9 cellular contexts compared by ENCODE assay signal in genomic region chrX:140712413-140713173, GRCh38. TPM values are rescaled to one million over a fixed set of nuclear protein-coding genes. Genes with fewer than 3 reads are reported as not detected.
A peak's percentile ranks its signal among the peaks of the same experiment; 100 is the strongest.
DNase-seq lines count a peak whose midpoint lies in the region; ATAC-seq and TF ChIP-seq lines count a peak whose summit lies in the region.
"Had no signal": no experiment of that assay in that cellular context is flagged by ENCODE, and none has a peak within 500 bp of the region (broad histone marks: within the 10 kb centered on the region; RNA-seq: fewer than 3 reads in every experiment).

No MANE protein-coding gene starts in this region.

- WGBS in esophagus squamous epithelium, 2 donors, result 1 to 33% methylated on average over 9 to 16 of the region's 16 CpGs

- no peaks in the 10 kb centered on the region for H3K36me3 ChIP-seq in BLaER1
- H3K36me3 ChIP-seq in esophagus squamous epithelium, result no peaks in the 10 kb centered on the region

- H4K20me1 ChIP-seq in BLaER1, result no peaks in the 10 kb centered on the region

- H3K36me3 Mint-ChIP-seq in naive thymus-derived CD8-positive, alpha-beta T cell, result no peaks in the 10 kb centered on the region

- H3K27ac ChIP-seq in BLaER1, result 0 out of 2 replicates have a peak overlapping the region, but pooled peaks have one; percentile 35
- peak overlapping the region in 1 of 4 donors; percentile 48 for H3K27ac ChIP-seq in esophagus squamous epithelium

- H3K27me3 ChIP-seq in BLaER1 (peaks cover 80% of the 10 kb centered on the region), esophagus squamous epithelium (no peaks in the 10 kb centered on the region)

- TF ChIP-seq POLR2A in esophagus squamous epithelium (IDR thresholded peaks at IDR 0.05), result no peak

- TF ChIP-seq CTCF in HFF-Myc (IDR thresholded peaks at IDR 0.05; ENCODE audit: low read depth, low read length, missing control alignments) (no peak), esophagus squamous epithelium (IDR thresholded peaks at IDR 0.05) (no peak), GM20000 (IDR thresholded peaks at IDR 0.05; ENCODE audit: extremely low read depth, missing control alignments) (no peak)

- H3K4me1 Mint-ChIP-seq in naive thymus-derived CD8-positive, alpha-beta T cell, result peaks cover 0 to 6% (median 2%) of the 10 kb centered on the region in 4 donors

- POLR2A ChIA-PET in naive thymus-derived CD8-positive, alpha-beta T cell (lab: Charles Lee), result no interaction called here

- peaks cover 0 to 5% (median 0%) of the 10 kb centered on the region in 5 donors for H3K27me3 Mint-ChIP-seq in naive thymus-derived CD8-positive, alpha-beta T cell
- H3K27me3 Mint-ChIP-seq: effector memory CD8-positive, alpha-beta T cell had no signal

- H3K9me3 ChIP-seq in BLaER1 (no peaks in the 10 kb centered on the region), esophagus squamous epithelium (no peaks in the 10 kb centered on the region)

- H3K4me3 ChIP-seq in BLaER1, result peak overlapping the region; percentile 32; the same call in 1 of the 2 replicates
- H3K4me3 ChIP-seq in HFF-Myc (replicated peaks; ENCODE audit: low read depth, low read length), result no peak overlapping the region
- peak overlapping the region in 3 of 4 donors; percentile 26 to 48 (median 26) for H3K4me3 ChIP-seq in esophagus squamous epithelium

- H3K9me3 Mint-ChIP-seq in naive thymus-derived CD8-positive, alpha-beta T cell, result no peaks in the 10 kb centered on the region
- H3K9me3 Mint-ChIP-seq: effector memory CD8-positive, alpha-beta T cell had no signal

- intact Hi-C loops in esophagus squamous epithelium (cut with DNase I), result no loop called here

- peak overlapping the region in 2 of 10 donors; percentile 30 to 41 for H3K27ac Mint-ChIP-seq in naive thymus-derived CD8-positive, alpha-beta T cell
- H3K27ac Mint-ChIP-seq: effector memory CD8-positive, alpha-beta T cell had no signal

- H3K4me1 ChIP-seq in BLaER1 (peaks cover 21% of the 10 kb centered on the region), esophagus squamous epithelium (peaks cover 0 to 29% (median 4%) of the 10 kb centered on the region in 3 donors)

- DNase-seq in HFF-Myc (ENCODE audit: extremely low read depth, low read depth), result peak; percentile 2
- peak; percentile 15 for DNase-seq in UCSD-AML1 (lab: John Stamatoyannopoulos, UW; ENCODE audit: unreplicated experiment)
- DNase-seq in esophagus squamous epithelium (lab: John Stamatoyannopoulos, UW), result no peak
- peak in 7 of 10 donors; percentile 23 to 58 (median 39) for DNase-seq in naive thymus-derived CD8-positive, alpha-beta T cell
- no peak for DNase-seq in NCI-H187 treated with DMSO at 0.1 percent for 48 hours (lab: John Stamatoyannopoulos, UW)
- no peak for DNase-seq in GM20000 (ENCODE audit: low spot score)

- peak overlapping the region in 6 of 10 donors; percentile 39 to 62 (median 49) for H3K4me3 Mint-ChIP-seq in naive thymus-derived CD8-positive, alpha-beta T cell
- H3K4me3 Mint-ChIP-seq: effector memory CD8-positive, alpha-beta T cell had no signal

- H3K9ac ChIP-seq in BLaER1, result no peak overlapping the region

- peak overlapping the region; percentile 73 for H3K4me2 ChIP-seq in BLaER1

- peak in 1 of 2 donors; percentile 83 for ATAC-seq in naive thymus-derived CD8-positive, alpha-beta T cell
- ATAC-seq in GM21825 (IDR thresholded peaks at IDR 0.05; ENCODE audit: unreplicated experiment), result no peak
- ATAC-seq: effector memory CD8-positive, alpha-beta T cell had no signal

RNA-seq across cellular contexts. Expression of gene LINC00632, which starts 3.0 kb away (rescaled TPM):
- total RNA-seq in esophagus squamous epithelium, result 10 to 100 TPM in 1 of 4 donors, 1 to 10 TPM in 2, under 1 TPM in 1; 0.83 to 17.0 (median 4.0) TPM
- not detected for total RNA-seq in naive thymus-derived CD8-positive, alpha-beta T cell
- polyA plus RNA-seq in naive thymus-derived CD8-positive, alpha-beta T cell, result under 1 TPM in 1 of 3 donors, not detected in 2; 0.31 TPM

Comparison
In these comparisons a context has a peak if more than half of its experiments do, and no peak if none do; other contexts are left out.
1. DNase-seq: peak in HFF-Myc (single experiment), UCSD-AML1 (single experiment) and naive thymus-derived CD8-positive, alpha-beta T cell (7 of 10); none in esophagus squamous epithelium (single experiment), NCI-H187 treated with DMSO at 0.1 percent for 48 hours (single experiment) and GM20000 (single experiment).